Comparison of ENCODE assay signal across 13 cellular contexts in the genomic region with DNA sequence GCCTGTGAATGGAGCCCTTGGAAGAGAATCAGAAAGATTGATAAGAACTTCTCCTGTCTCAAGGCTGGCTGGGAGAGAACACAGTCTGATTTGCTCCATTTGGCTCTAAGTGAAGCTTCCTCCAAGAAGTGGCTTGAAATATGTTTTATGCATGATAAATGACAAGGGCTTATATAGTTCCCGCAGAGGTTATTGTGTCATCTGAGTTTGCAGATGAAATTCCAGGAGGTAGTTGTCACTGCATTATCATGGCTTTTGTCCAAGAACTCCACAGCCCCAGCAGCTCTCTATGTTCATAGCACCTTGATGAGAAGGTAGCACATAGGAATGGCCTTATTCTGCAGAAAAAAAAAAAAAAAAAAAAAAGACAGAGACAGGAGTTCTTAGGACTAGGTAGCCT.
DNase-seq lines count a peak whose midpoint lies in the region; ATAC-seq, FAIRE-seq and TF ChIP-seq lines count a peak whose summit lies in the region.
"Had no signal": no experiment of that assay in that cellular context is flagged by ENCODE, and none has a peak within 500 bp of the region (broad histone marks: within the 10 kb centered on the region; RNA-seq: fewer than 3 reads in every experiment).

No MANE protein-coding gene starts in this region.

- no peak overlapping the region for H2BK20ac ChIP-seq in IMR-90 (ENCODE audit: low read depth, low read length)

- peak; percentile 15 for ATAC-seq in IMR-90 (ENCODE audit: low read depth)
- ATAC-seq in K562, result no peak
- ATAC-seq in left lung, result peak; percentile 15
- no peak for ATAC-seq in HG02588 (IDR thresholded peaks at IDR 0.05; ENCODE audit: unreplicated experiment)

- dilution Hi-C loops in IMR-90 (cut with HindIII; ENCODE audit: low sequenced_read_pairs, unreplicated experiment), result no loop called here

- H3K4me1 ChIP-seq in IMR-90 (ENCODE audit: control insufficient read depth, insufficient read depth, low read length) (peaks cover 13% of the 10 kb centered on the region), K562 (replicated peaks in 1 of 2; ENCODE audit: control insufficient read depth in 2 of 2, insufficient read depth in 2 of 2, low read length in 2 of 2) (peaks cover 6 to 14% of the 10 kb centered on the region in 2 experiments; a peak in 4 of 5 replicates), left lung (peaks cover 10 to 41% of the 10 kb centered on the region in 2 donors), kidney (ENCODE audit: control insufficient read depth in 1 of 2, insufficient read depth in 1 of 2, low read depth in 1 of 2, low read length in 2 of 2) (peaks cover 0 to 11% of the 10 kb centered on the region in 2 donors)
- H3K4me1 ChIP-seq: testis had no signal

- no peak for TF ChIP-seq CTCF in AG04450 (IDR thresholded peaks at IDR 0.05; ENCODE audit: low read depth, low read length)
- TF ChIP-seq CTCF in IMR-90 (conservative IDR thresholded peaks at IDR 0.05; ENCODE audit: low read depth, low read length), result no peak
- no peak for TF ChIP-seq CTCF in K562 (IDR thresholded peaks at IDR 0.05 in 2 of 3, conservative IDR thresholded peaks at IDR 0.05 in 1 of 3; ENCODE audit: insufficient read depth in 2 of 3, low read depth in 1 of 3, low read length in 3 of 3)
- TF ChIP-seq CTCF in left lung (IDR thresholded peaks at IDR 0.05), result no peak
- no peak for TF ChIP-seq CTCF in kidney (IDR thresholded peaks at IDR 0.05; ENCODE audit: borderline replicate concordance, extremely low read depth, insufficient read depth)

- in situ Hi-C loops in IMR-90 (cut with MboI; ENCODE audit: low sequenced_read_pairs) (no loop called here), K562 (cut with MboI) (no loop called here)

- H3K4me2 ChIP-seq in IMR-90 (ENCODE audit: low read depth, low read length) (no peak overlapping the region), K562 (ENCODE audit: insufficient read depth, low read length) (no peak overlapping the region)
- H3K4me2 ChIP-seq: BLaER1 had no signal

- H3K79me1 ChIP-seq in IMR-90 (ENCODE audit: low read depth in 1 of 2, low read length in 2 of 2), result no peaks in the 10 kb centered on the region

- BruUV-seq in IMR-90 (replicated peaks; lab: Mats Ljungman, UMichigan) (no TSS peak), K562 (replicated peaks; lab: Mats Ljungman, UMichigan) (no TSS peak)

- H3K23ac ChIP-seq in IMR-90 (ENCODE audit: low read depth, low read length), result no peak overlapping the region

- no peak for FAIRE-seq in K562 (lab: Jason Lieb, UNC)
- FAIRE-seq in kidney (lab: Jason Lieb, UNC), result no peak

- H3K9me3 ChIP-seq in AG04450 (ENCODE audit: control insufficient read depth, insufficient read depth, low read length) (peaks cover 8% of the 10 kb centered on the region), IMR-90 (ENCODE audit: control insufficient read depth, insufficient read depth, low read length) (no peaks in the 10 kb centered on the region), K562 (replicated peaks; ENCODE audit: control insufficient read depth, insufficient read depth, low read depth, low read length) (no peaks in the 10 kb centered on the region), left lung (no peaks in the 10 kb centered on the region), kidney (ENCODE audit: control insufficient read depth in 1 of 2, low read length in 2 of 2) (no peaks in the 10 kb centered on the region)
- H3K9me3 ChIP-seq: testis had no signal

- H2BK120ac ChIP-seq in IMR-90 (ENCODE audit: low read depth, low read length), result peak overlapping the region; percentile 21; the same call in 1 of the 2 replicates

- POLR2A ChIA-PET in AG04450 (lab: Yijun Ruan, JAX) (interaction anchor here (0.9 to 1.6 kb wide), 3 partner anchors 8 to 118 kb away, joined by 3 to 6 read pairs (median 4); no protein-coding TSS in a partner anchor), IMR-90 (lab: Charles Lee; ENCODE audit: unreplicated experiment) (interaction anchor here (0.5 to 0.6 kb wide), 3 partner anchors 14 to 431 kb away, joined by 5 to 7 read pairs (median 5); no protein-coding TSS in a partner anchor), K562 (lab: Yijun Ruan, JAX) (interaction anchor here (0.6 kb wide), 2 partner anchors 68 to 822 kb away, joined by 3 read pairs; no protein-coding TSS in a partner anchor)

- TF ChIP-seq RAD21 in IMR-90 (IDR thresholded peaks at IDR 0.05; ENCODE audit: low read length), result no peak
- TF ChIP-seq RAD21 in K562 (CRISPR knock-in tag; conservative IDR thresholded peaks at IDR 0.05 in 1 of 2, IDR thresholded peaks at IDR 0.05 in 1 of 2), result no peak

- no peak overlapping the region for H2AK5ac ChIP-seq in IMR-90 (ENCODE audit: low read depth, low read length)

- no peak overlapping the region for H2BK5ac ChIP-seq in IMR-90 (ENCODE audit: low read depth, low read length, poor library complexity, severe bottlenecking)

- no CpG with 5 or more reads among the region's 1 CpG for WGBS in IMR-90 (ENCODE audit: extremely low coverage in 2 of 2, insufficient read length in 1 of 2), 2 experiments
- 0% methylated on average over 1 of the region's 1 CpG for WGBS in K562 (ENCODE audit: insufficient coverage, low coverage, missing lambda C conversion rate)

- no peak overlapping the region for H3K18ac ChIP-seq in IMR-90 (ENCODE audit: low read depth, low read length)

- H4K8ac ChIP-seq in IMR-90 (ENCODE audit: low read depth in 2 of 2, low read length in 2 of 2), result no peak overlapping the region

- TF ChIP-seq POLR2A in IMR-90 (IDR thresholded peaks at IDR 0.05; ENCODE audit: low read depth, low read length), result no peak
- TF ChIP-seq POLR2A in K562 (conservative IDR thresholded peaks at IDR 0.05), result no peak

- H3K9ac ChIP-seq in IMR-90 (ENCODE audit: low read depth, low read length) (no peak overlapping the region), K562 (ENCODE audit: insufficient read depth in 1 of 2, low read depth in 2 of 2, low read length in 2 of 2) (no peak overlapping the region), kidney (ENCODE audit: low read length in 2 of 2) (no peak overlapping the region)
- H3K9ac ChIP-seq: BLaER1 had no signal

- 0 out of 2 replicates have a peak overlapping the region, but pooled peaks have one; percentile 26 for H3K4ac ChIP-seq in IMR-90 (ENCODE audit: low read depth, low read length)

- no peak overlapping the region for H4K91ac ChIP-seq in IMR-90 (ENCODE audit: insufficient read depth, low read depth, low read length)

- peaks cover 4% of the 10 kb centered on the region; the same call in 1 of the 2 replicates for H4K20me1 ChIP-seq in IMR-90 (ENCODE audit: insufficient read depth, low read length)
- no peaks in the 10 kb centered on the region for H4K20me1 ChIP-seq in K562 (replicated peaks; ENCODE audit: control insufficient read depth, insufficient read depth, low read length)
- H4K20me1 ChIP-seq: BLaER1 had no signal

- intact Hi-C loops in IMR-90 (cut with micrococcal nuclease), result loop anchor here (5.0 kb wide), 1 partner anchor 109 kb away; the partner anchor contains the start of gene DACT1
- intact Hi-C loops in K562 (cut with micrococcal nuclease), result no loop called here
- intact Hi-C loops in left lung (cut with DNase I), result no loop called here
- intact Hi-C loops in kidney (cut with DNase I), result no loop called here

- H2AFZ ChIP-seq in IMR-90 (replicated peaks; ENCODE audit: low read length, poor library complexity) (no peak overlapping the region), K562 (ENCODE audit: low read depth, low read length) (no peak overlapping the region)

- H4K5ac ChIP-seq in IMR-90 (ENCODE audit: low read depth, low read length), result no peak overlapping the region

- H3K4me3 ChIP-seq in AG04450 (ENCODE audit: low read depth, low read length), result no peak overlapping the region
- no peak overlapping the region for H3K4me3 ChIP-seq in IMR-90 (ENCODE audit: insufficient read depth, low read depth, low read length)
- no peak overlapping the region for H3K4me3 ChIP-seq in K562
- H3K4me3 ChIP-seq in left lung, result no peak overlapping the region
- no peak overlapping the region for H3K4me3 ChIP-seq in kidney (ENCODE audit: low read length in 2 of 2)
- H3K4me3 ChIP-seq: BLaER1, testis had no signal

- H3K9me1 ChIP-seq in IMR-90 (ENCODE audit: insufficient read depth, low read length) (peaks cover 5% of the 10 kb centered on the region; the same call in 1 of the 2 replicates), K562 (ENCODE audit: control insufficient read depth, insufficient read depth, low read length) (no peaks in the 10 kb centered on the region)

- H3K27ac ChIP-seq in AG04450 (ENCODE audit: low read depth, low read length) (no peak overlapping the region), IMR-90 (ENCODE audit: insufficient read depth, low read length) (no peak overlapping the region), K562 (ENCODE audit: extremely low read depth, low read depth, low read length) (no peak overlapping the region), left lung (no peak overlapping the region), kidney (ENCODE audit: low read depth in 2 of 2, low read length in 2 of 2) (no peak overlapping the region)
- H3K27ac ChIP-seq: BLaER1, testis had no signal

- H3K27me3 ChIP-seq in AG04450 (ENCODE audit: control insufficient read depth, insufficient read depth, low read length) (peaks cover 15% of the 10 kb centered on the region), IMR-90 (ENCODE audit: control insufficient read depth, insufficient read depth, low read length) (peaks cover 12% of the 10 kb centered on the region), K562 (ENCODE audit: control insufficient read depth in 2 of 2, insufficient read depth in 2 of 2, low read length in 2 of 2) (no peaks in the 10 kb centered on the region), left lung (no peaks in the 10 kb centered on the region)
- H3K27me3 ChIP-seq: BLaER1, testis had no signal

- no peak overlapping the region for H3K56ac ChIP-seq in IMR-90 (ENCODE audit: extremely low read depth, insufficient read depth, low read length)

- H3K36me3 ChIP-seq in IMR-90 (ENCODE audit: control insufficient read depth, insufficient read depth, low read length) (no peaks in the 10 kb centered on the region), K562 (ENCODE audit: control insufficient read depth, insufficient read depth, low read length) (no peaks in the 10 kb centered on the region), left lung (no peaks in the 10 kb centered on the region), kidney (ENCODE audit: control insufficient read depth in 1 of 2, insufficient read depth in 2 of 2, low read length in 2 of 2) (no peaks in the 10 kb centered on the region)
- H3K36me3 ChIP-seq: BLaER1 had no signal

- no peak overlapping the region for H2AK9ac ChIP-seq in IMR-90 (replicated peaks; ENCODE audit: low read depth, low read length, poor library complexity)

- H2BK15ac ChIP-seq in IMR-90 (ENCODE audit: low read depth, low read length), result peak overlapping the region; percentile 16; the same call in 1 of the 3 replicates

- TF ChIP-seq EP300 in K562 (IDR thresholded peaks at IDR 0.05; ENCODE audit: low read length), result no peak

- DNase-seq in AG04450 (ENCODE audit: low read depth, low spot score), result peak; percentile 55
- DNase-seq in IMR-90, result peak; percentile 92
- peak in 1 of 4 experiments; percentile 8 for DNase-seq in K562 (ENCODE audit: extremely low read depth in 1 of 4, low spot score in 3 of 4)
- DNase-seq in left lung, result no peak
- DNase-seq in NCI-H2029 (lab: John Stamatoyannopoulos, UW), result no peak
- no peak for DNase-seq in kidney
- DNase-seq in stimulated activated naive CD4-positive, alpha-beta T cell treated with Interleukin-2 at 50 U/mL for 16 hours (lab: John Stamatoyannopoulos, UW), result no peak
- DNase-seq: activated CD4-positive, CD25-positive, alpha-beta regulatory T cell treated with anti-CD3 and anti-CD28 coated beads, Interleukin-2, amount 50 U/mL, for 72 hours; activated naive CD4-positive, alpha-beta T cell; NCI-H2171; testis had no signal

- CTCF ChIA-PET in AG04450 (lab: Charles Lee), result interaction anchor here (0.6 to 0.8 kb wide), 2 partner anchors 109 to 209 kb away, joined by 3 to 4 read pairs; no protein-coding TSS in a partner anchor
- CTCF ChIA-PET in IMR-90 (lab: Yijun Ruan, JAX), result interaction anchor here (0.6 to 0.7 kb wide), 2 partner anchors 96 to 135 kb away, joined by 4 to 8 read pairs; no protein-coding TSS in a partner anchor
- CTCF ChIA-PET in K562 (lab: Yijun Ruan, JAX; ENCODE audit: low intra/inter-chr PET ratio), result no interaction called here

- no peaks in the 10 kb centered on the region for H3K79me2 ChIP-seq in K562 (ENCODE audit: control insufficient read depth, insufficient read depth, low read length)

- no peak overlapping the region for H3K14ac ChIP-seq in IMR-90 (replicated peaks; ENCODE audit: low read depth, low read length)

Comparison
In these comparisons a context has a peak if more than half of its experiments do, and no peak if none do; other contexts are left out.
1. DNase-seq: peak in AG04450 (single experiment) and IMR-90 (single experiment); none in left lung (0 of 2), NCI-H2029 (single experiment), kidney (single experiment) and stimulated activated naive CD4-positive, alpha-beta T cell treated with Interleukin-2 at 50 U/mL for 16 hours (single experiment).
2. ATAC-seq: peak in IMR-90 (single experiment) and left lung (single experiment); none in K562 (single experiment) and HG02588 (single experiment).